Comparison of ENCODE assay signal across 1 cellular context in the genomic region with DNA sequence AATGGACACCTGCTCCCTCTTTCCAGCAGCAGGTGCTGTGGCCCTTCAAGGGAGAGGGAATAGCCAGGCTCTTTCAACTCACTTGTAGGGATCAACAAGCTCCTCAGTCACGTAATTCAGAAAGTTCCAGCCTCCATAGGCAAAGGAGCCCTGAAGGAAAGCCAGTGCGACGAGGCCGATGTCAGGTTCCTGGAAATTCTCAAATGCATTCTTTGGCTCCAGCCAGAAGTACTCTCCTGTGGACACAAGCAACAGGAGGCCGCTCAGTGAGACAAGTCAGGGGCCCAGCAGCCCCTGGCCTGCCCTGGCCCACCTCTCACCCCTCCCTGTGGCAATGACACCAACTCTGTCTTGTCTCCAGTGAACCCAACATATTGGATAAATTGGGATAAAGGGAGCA.
TF ChIP-seq lines count a peak whose summit lies in the region.

No MANE protein-coding gene starts in this region.

TF ChIP-seq in GM23338, 12 proteins besides CTCF, POLR2A, EP300 and RAD21:
- TF ChIP-seq NANOG (IDR thresholded peaks at IDR 0.05; ENCODE audit: borderline replicate concordance) = no peak
- TF ChIP-seq JUNB (IDR thresholded peaks at IDR 0.05; ENCODE audit: unreplicated experiment) = no peak
- no peak for TF ChIP-seq ZNF114 (CRISPR knock-in tag; IDR thresholded peaks at IDR 0.05)
- TF ChIP-seq, protein P1, sequence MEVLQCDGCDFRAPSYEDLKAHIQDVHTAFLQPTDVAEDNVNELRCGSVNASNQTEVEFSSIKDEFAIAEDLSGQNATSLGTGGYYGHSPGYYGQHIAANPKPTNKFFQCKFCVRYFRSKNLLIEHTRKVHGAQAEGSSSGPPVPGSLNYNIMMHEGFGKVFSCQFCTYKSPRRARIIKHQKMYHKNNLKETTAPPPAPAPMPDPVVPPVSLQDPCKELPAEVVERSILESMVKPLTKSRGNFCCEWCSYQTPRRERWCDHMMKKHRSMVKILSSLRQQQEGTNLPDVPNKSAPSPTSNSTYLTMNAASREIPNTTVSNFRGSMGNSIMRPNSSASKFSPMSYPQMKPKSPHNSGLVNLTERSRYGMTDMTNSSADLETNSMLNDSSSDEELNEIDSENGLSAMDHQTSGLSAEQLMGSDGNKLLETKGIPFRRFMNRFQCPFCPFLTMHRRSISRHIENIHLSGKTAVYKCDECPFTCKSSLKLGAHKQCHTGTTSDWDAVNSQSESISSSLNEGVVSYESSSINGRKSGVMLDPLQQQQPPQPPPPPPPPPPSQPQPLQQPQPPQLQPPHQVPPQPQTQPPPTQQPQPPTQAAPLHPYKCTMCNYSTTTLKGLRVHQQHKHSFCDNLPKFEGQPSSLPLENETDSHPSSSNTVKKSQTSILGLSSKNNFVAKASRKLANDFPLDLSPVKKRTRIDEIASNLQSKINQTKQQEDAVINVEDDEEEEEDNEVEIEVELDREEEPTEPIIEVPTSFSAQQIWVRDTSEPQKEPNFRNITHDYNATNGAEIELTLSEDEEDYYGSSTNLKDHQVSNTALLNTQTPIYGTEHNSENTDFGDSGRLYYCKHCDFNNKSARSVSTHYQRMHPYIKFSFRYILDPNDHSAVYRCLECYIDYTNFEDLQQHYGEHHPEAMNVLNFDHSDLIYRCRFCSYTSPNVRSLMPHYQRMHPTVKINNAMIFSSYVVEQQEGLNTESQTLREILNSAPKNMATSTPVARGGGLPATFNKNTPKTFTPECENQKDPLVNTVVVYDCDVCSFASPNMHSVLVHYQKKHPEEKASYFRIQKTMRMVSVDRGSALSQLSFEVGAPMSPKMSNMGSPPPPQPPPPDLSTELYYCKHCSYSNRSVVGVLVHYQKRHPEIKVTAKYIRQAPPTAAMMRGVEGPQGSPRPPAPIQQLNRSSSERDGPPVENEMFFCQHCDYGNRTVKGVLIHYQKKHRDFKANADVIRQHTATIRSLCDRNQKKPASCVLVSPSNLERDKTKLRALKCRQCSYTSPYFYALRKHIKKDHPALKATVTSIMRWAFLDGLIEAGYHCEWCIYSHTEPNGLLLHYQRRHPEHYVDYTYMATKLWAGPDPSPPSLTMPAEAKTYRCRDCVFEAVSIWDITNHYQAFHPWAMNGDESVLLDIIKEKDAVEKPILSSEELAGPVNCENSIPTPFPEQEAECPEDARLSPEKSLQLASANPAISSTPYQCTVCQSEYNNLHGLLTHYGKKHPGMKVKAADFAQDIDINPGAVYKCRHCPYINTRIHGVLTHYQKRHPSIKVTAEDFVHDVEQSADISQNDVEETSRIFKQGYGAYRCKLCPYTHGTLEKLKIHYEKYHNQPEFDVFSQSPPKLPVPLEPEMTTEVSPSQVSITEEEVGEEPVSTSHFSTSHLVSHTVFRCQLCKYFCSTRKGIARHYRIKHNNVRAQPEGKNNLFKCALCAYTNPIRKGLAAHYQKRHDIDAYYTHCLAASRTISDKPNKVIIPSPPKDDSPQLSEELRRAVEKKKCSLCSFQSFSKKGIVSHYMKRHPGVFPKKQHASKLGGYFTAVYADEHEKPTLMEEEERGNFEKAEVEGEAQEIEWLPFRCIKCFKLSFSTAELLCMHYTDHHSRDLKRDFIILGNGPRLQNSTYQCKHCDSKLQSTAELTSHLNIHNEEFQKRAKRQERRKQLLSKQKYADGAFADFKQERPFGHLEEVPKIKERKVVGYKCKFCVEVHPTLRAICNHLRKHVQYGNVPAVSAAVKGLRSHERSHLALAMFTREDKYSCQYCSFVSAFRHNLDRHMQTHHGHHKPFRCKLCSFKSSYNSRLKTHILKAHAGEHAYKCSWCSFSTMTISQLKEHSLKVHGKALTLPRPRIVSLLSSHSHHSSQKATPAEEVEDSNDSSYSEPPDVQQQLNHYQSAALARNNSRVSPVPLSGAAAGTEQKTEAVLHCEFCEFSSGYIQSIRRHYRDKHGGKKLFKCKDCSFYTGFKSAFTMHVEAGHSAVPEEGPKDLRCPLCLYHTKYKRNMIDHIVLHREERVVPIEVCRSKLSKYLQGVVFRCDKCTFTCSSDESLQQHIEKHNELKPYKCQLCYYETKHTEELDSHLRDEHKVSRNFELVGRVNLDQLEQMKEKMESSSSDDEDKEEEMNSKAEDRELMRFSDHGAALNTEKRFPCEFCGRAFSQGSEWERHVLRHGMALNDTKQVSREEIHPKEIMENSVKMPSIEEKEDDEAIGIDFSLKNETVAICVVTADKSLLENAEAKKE (CRISPR knock-in tag; IDR thresholded peaks at IDR 0.05) = no peak
